In the genomic region with DNA sequence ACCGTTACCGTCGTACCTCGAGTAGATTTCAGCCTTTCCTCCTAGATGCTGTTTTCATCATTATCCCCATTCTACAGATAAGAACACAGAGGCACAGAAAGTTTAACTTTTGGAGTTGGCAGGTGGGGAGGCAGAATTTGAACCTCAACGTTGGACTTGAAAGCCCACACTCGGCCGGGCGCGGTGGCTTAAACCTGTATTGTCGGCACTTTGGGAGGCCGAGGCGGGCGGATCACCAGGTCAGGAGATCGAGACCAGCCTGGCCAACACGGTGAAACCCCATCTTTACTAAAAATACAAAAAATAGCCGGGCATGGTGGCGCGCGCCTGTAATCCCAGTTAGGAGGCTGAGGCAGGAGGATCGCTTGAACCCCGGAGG, we compare ENCODE assay signal across 8 cellular contexts. TPM values are rescaled to one million over a fixed set of nuclear protein-coding genes. Genes with fewer than 3 reads are reported as not detected.
DNase-seq lines count a peak whose midpoint lies in the region; ATAC-seq and TF ChIP-seq lines count a peak whose summit lies in the region.
"Had no signal": no experiment of that assay in that cellular context is flagged by ENCODE, and none has a peak within 500 bp of the region (broad histone marks: within the 10 kb centered on the region; RNA-seq: fewer than 3 reads in every experiment).

No MANE protein-coding gene starts in this region.

- TF ChIP-seq CTCF in HFF-Myc (IDR thresholded peaks at IDR 0.05; ENCODE audit: low read depth, low read length, missing control alignments) (no peak), GM13976 (IDR thresholded peaks at IDR 0.05; ENCODE audit: borderline replicate concordance, control extremely low read depth, extremely low read depth, insufficient read depth, missing control alignments) (no peak)

- peak overlapping the region; percentile 69 for H3K27ac Mint-ChIP-seq in activated naive CD8-positive, alpha-beta T cell treated with anti-CD3 and anti-CD28 coated beads for 36 hours
- peak overlapping the region; percentile 82 to 96 (median 90) for H3K27ac Mint-ChIP-seq in immature natural killer cell
- peak overlapping the region; percentile 91 for H3K27ac Mint-ChIP-seq in stimulated activated naive B cell treated with anti-CD40 and anti-IgM and Interleukin-4, amounts not matched to agents 10 μg/mL and 1 μg/mL and 100 μg/mL, for 72 hours

- no peaks in the 10 kb centered on the region for H3K27me3 Mint-ChIP-seq in activated naive CD8-positive, alpha-beta T cell treated with anti-CD3 and anti-CD28 coated beads for 36 hours
- H3K27me3 Mint-ChIP-seq in immature natural killer cell (ENCODE audit: low read depth in 3 of 3) = peaks cover 2 to 3% (median 2%) of the 10 kb centered on the region in 3 donors
- no peaks in the 10 kb centered on the region for H3K27me3 Mint-ChIP-seq in stimulated activated naive B cell treated with anti-CD40 and anti-IgM and Interleukin-4, amounts not matched to agents 10 μg/mL and 1 μg/mL and 100 μg/mL, for 72 hours

- H3K36me3 Mint-ChIP-seq in activated naive CD8-positive, alpha-beta T cell treated with anti-CD3 and anti-CD28 coated beads for 36 hours = no peaks in the 10 kb centered on the region
- no peaks in the 10 kb centered on the region for H3K36me3 Mint-ChIP-seq in immature natural killer cell
- peaks cover 0 to 1% of the 10 kb centered on the region in 2 donors for H3K36me3 Mint-ChIP-seq in stimulated activated naive B cell treated with anti-CD40 and anti-IgM and Interleukin-4, amounts not matched to agents 10 μg/mL and 1 μg/mL and 100 μg/mL, for 72 hours

- peak overlapping the region; percentile 76 for H3K4me3 Mint-ChIP-seq in activated naive CD8-positive, alpha-beta T cell treated with anti-CD3 and anti-CD28 coated beads for 36 hours
- H3K4me3 Mint-ChIP-seq in immature natural killer cell = peak overlapping the region; percentile 82 to 89 (median 86)
- peak overlapping the region; percentile 89 to 90 for H3K4me3 Mint-ChIP-seq in stimulated activated naive B cell treated with anti-CD40 and anti-IgM and Interleukin-4, amounts not matched to agents 10 μg/mL and 1 μg/mL and 100 μg/mL, for 72 hours

- in situ Hi-C loops in GM13976 (cut with MboI; ENCODE audit: low sequenced_read_pairs, unreplicated experiment) = no loop called here

- H3K4me3 ChIP-seq in HFF-Myc (replicated peaks; ENCODE audit: low read depth, low read length) = peak overlapping the region; percentile 46

- no peak for ATAC-seq in stimulated activated naive B cell treated with anti-CD40 and anti-IgM and Interleukin-4, amounts not matched to agents 10 μg/mL and 1 μg/mL and 100 μg/mL, for 72 hours (replicated peaks)
- no peak for ATAC-seq in SK-N-SH treated with all-trans-retinoic acid at 6 μM for 48 hours

- H3K9me3 Mint-ChIP-seq in activated naive CD8-positive, alpha-beta T cell treated with anti-CD3 and anti-CD28 coated beads for 36 hours = no peaks in the 10 kb centered on the region
- no peaks in the 10 kb centered on the region for H3K9me3 Mint-ChIP-seq in immature natural killer cell
- H3K9me3 Mint-ChIP-seq in stimulated activated naive B cell treated with anti-CD40 and anti-IgM and Interleukin-4, amounts not matched to agents 10 μg/mL and 1 μg/mL and 100 μg/mL, for 72 hours = no peaks in the 10 kb centered on the region

- no peak for DNase-seq in HFF-Myc (ENCODE audit: extremely low read depth, low read depth)
- no peak for DNase-seq in activated naive CD8-positive, alpha-beta T cell treated with anti-CD3 and anti-CD28 coated beads for 36 hours
- DNase-seq in immature natural killer cell = no peak
- DNase-seq in stimulated activated naive B cell treated with anti-CD40 and anti-IgM and Interleukin-4, amounts not matched to agents 10 μg/mL and 1 μg/mL and 100 μg/mL, for 72 hours = no peak
- DNase-seq in glomerular visceral epithelial cell (ENCODE audit: extremely low spot score) = no peak
- DNase-seq in GM13976 (ENCODE audit: low spot score) = no peak

- H3K4me1 Mint-ChIP-seq in activated naive CD8-positive, alpha-beta T cell treated with anti-CD3 and anti-CD28 coated beads for 36 hours = peaks cover 6% of the 10 kb centered on the region
- peaks cover 27 to 33% of the 10 kb centered on the region in 2 donors for H3K4me1 Mint-ChIP-seq in immature natural killer cell
- H3K4me1 Mint-ChIP-seq in stimulated activated naive B cell treated with anti-CD40 and anti-IgM and Interleukin-4, amounts not matched to agents 10 μg/mL and 1 μg/mL and 100 μg/mL, for 72 hours = peaks cover 20 to 31% of the 10 kb centered on the region in 2 donors

TF ChIP-seq in SK-N-SH treated with all-trans-retinoic acid at 6 μM for 48 hours, 23 proteins besides CTCF, POLR2A, EP300 and RAD21:
- TF ChIP-seq ZNF565 (CRISPR knock-in tag; conservative IDR thresholded peaks at IDR 0.05; ENCODE audit: low read depth) (no peak), ZFP30 (CRISPR knock-in tag; IDR thresholded peaks at IDR 0.05) (no peak), OSR1 (CRISPR knock-in tag; IDR thresholded peaks at IDR 0.05) (no peak), PPARA (CRISPR knock-in tag; IDR thresholded peaks at IDR 0.05; ENCODE audit: borderline replicate concordance) (no peak), SNAI2 (CRISPR knock-in tag; IDR thresholded peaks at IDR 0.05) (no peak)

RNA-seq across cellular contexts. Expression of a gene that starts 11.5 kb away (rescaled TPM):
- total RNA-seq in activated naive CD8-positive, alpha-beta T cell treated with anti-CD3 and anti-CD28 coated beads for 36 hours = not detected
- polyA plus RNA-seq in immature natural killer cell = under 1 TPM in 1 of 3 donors, not detected in 2; 0.08 TPM
- total RNA-seq: SK-MEL-5 had no signal

RNA-seq across cellular contexts. Expression of a gene that starts 13.9 kb away (rescaled TPM):
- under 1 TPM; 0.08 TPM for total RNA-seq in activated naive CD8-positive, alpha-beta T cell treated with anti-CD3 and anti-CD28 coated beads for 36 hours
- polyA plus RNA-seq in immature natural killer cell = 1 to 10 TPM in 2 of 3 donors, under 1 TPM in 1; 0.66 to 1.8 (median 1.2) TPM
- total RNA-seq: SK-MEL-5 had no signal

RNA-seq across cellular contexts. Expression of a gene that starts 31.5 kb away (rescaled TPM):
- 10 to 100 TPM; 67.8 to 73.5 TPM for total RNA-seq in activated naive CD8-positive, alpha-beta T cell treated with anti-CD3 and anti-CD28 coated beads for 36 hours
- polyA plus RNA-seq in immature natural killer cell = 10 to 100 TPM; 43.7 to 78.5 (median 61.8) TPM

RNA-seq across cellular contexts. Expression of a gene that starts 50.8 kb away (rescaled TPM):
- total RNA-seq in activated naive CD8-positive, alpha-beta T cell treated with anti-CD3 and anti-CD28 coated beads for 36 hours = not detected
- under 1 TPM in 2 of 3 donors, not detected in 1; 0.47 to 0.63 TPM for polyA plus RNA-seq in immature natural killer cell
